In the genomic region with DNA sequence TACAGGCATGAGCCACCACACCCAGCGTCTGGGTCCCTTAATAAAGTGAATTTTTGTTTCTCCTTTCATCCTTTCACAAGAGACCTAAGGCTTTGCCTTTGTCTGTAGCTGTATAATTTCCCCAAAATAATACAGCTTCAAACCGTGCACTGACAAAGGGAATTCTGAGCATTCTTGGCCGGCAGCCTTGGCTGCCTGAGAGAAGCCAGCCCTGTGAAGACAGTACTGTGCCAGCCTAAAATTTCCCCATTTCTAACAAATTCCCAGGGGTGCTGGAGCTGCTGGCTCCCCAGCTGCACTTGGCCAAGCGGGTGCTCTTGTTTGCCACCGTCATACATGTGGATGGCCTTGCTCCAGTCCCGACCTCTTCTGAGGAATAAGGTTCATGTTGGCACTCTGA, we compare ENCODE assay signal across 28 cellular contexts.
DNase-seq lines count a peak whose midpoint lies in the region; ATAC-seq and TF ChIP-seq lines count a peak whose summit lies in the region.
"Had no signal": no experiment of that assay in that cellular context is flagged by ENCODE, and none has a peak within 500 bp of the region (broad histone marks: within the 10 kb centered on the region; RNA-seq: fewer than 3 reads in every experiment).

No MANE protein-coding gene starts in this region.

- no peak overlapping the region for H3K27ac Mint-ChIP-seq in osteocyte (ENCODE audit: unreplicated experiment)
- H3K27ac Mint-ChIP-seq: endodermal cell, nephron progenitor cell had no signal

- H3K4me1 ChIP-seq in heart right ventricle: peaks cover 0 to 10% (median 0%) of the 10 kb centered on the region in 9 donors
- H3K4me1 ChIP-seq: A549, HAP-1, parathyroid adenoma, thyroid gland had no signal

- WGBS in heart right ventricle, 2 donors: 73 to 79% methylated on average over 6 of the region's 6 CpGs

- H3K27me3 Mint-ChIP-seq in osteocyte (ENCODE audit: unreplicated experiment): no peaks in the 10 kb centered on the region

- H3K9me3 ChIP-seq in heart right ventricle: no peaks in the 10 kb centered on the region
- H3K9me3 ChIP-seq: A549, HAP-1, sigmoid colon, thyroid gland had no signal

- ATAC-seq in heart right ventricle: peak in 6 of 8 donors; percentile 23 to 65 (median 48)
- no peak for ATAC-seq in HG03342 (IDR thresholded peaks at IDR 0.05; ENCODE audit: unreplicated experiment)
- ATAC-seq: A549, esophagus mucosa had no signal

- H3K4me3 ChIP-seq in AG10803 (ENCODE audit: low read length) (no peak overlapping the region), heart right ventricle (no peak overlapping the region)
- H3K4me3 ChIP-seq: A549, HAP-1, sigmoid colon, thyroid gland had no signal

- H3K27me3 ChIP-seq in heart right ventricle: no peaks in the 10 kb centered on the region
- H3K27me3 ChIP-seq: sigmoid colon, thyroid gland had no signal

- intact Hi-C loops in heart right ventricle (cut with DNase I) (no loop called here), posterior cingulate gyrus (cut with DNase I) (no loop called here)

- no peak for TF ChIP-seq CTCF in AG10803 (conservative IDR thresholded peaks at IDR 0.05; ENCODE audit: low read length)
- TF ChIP-seq CTCF in heart right ventricle (IDR thresholded peaks at IDR 0.05): no peak
- no peak for TF ChIP-seq CTCF in osteocyte (IDR thresholded peaks at IDR 0.05)

- H3K4me1 Mint-ChIP-seq in osteocyte (ENCODE audit: unreplicated experiment): no peaks in the 10 kb centered on the region

- DNase-seq in AG10803 (ENCODE audit: low read depth) (peak; percentile 55), cerebellar cortex (ENCODE audit: low spot score) (peak; percentile 33), heart right ventricle (no peak), posterior cingulate gyrus (peak in 8 of 10 donors; percentile 14 to 90 (median 41)), osteocyte (ENCODE audit: extremely low spot score, unreplicated experiment) (no peak)
- DNase-seq in stimulated activated CD4-positive, alpha-beta T cell treated with anti-CD3 and anti-CD28 coated beads, Interleukin-12 subunit alpha, Interleukin-12 subunit beta, amount 100 ng/mL, for 4 hours: no peak
- DNase-seq in activated CD4-positive, alpha-beta T cell treated with anti-CD3 and anti-CD28 coated beads, Interleukin-2, amount 50 U/mL, for 48 hours: no peak
- DNase-seq: activated CD4-positive, alpha-beta T cell treated with anti-CD3 and anti-CD28 coated beads for 48 hours; activated T-cell treated with anti-CD3 and anti-CD28 coated beads, Interleukin-2, amount 50 U/mL, for 48 hours; cortex of kidney; DMS53; endodermal cell; islet precursor cell; NCI-H1092; NCI-H187 treated with DMSO at 0.1 percent for 48 hours; NCI-H526 treated with DMSO at 0.1 percent for 48 hours; nephron progenitor cell; SHP77 treated with DMSO at 0.1 percent for 48 hours; sigmoid colon; stimulated activated CD4-positive, alpha-beta T cell treated with anti-CD3 and anti-CD28 coated beads, Interleukin-15, amount 100 ng/mL, for 24 hours; stimulated activated naive CD4-positive, alpha-beta T cell treated with Interleukin-2 at 50 U/mL for 16 hours; thyroid gland; WERI-Rb-1 had no signal

- peak overlapping the region in 2 of 10 donors; percentile 9 to 22 for H3K27ac ChIP-seq in heart right ventricle
- H3K27ac ChIP-seq: A549, parathyroid adenoma, thyroid gland, WERI-Rb-1 had no signal

- peaks cover 41% of the 10 kb centered on the region for H3K36me3 Mint-ChIP-seq in osteocyte (ENCODE audit: unreplicated experiment)

- H3K4me3 Mint-ChIP-seq in osteocyte (ENCODE audit: unreplicated experiment): no peak overlapping the region
- H3K4me3 Mint-ChIP-seq: endodermal cell, nephron progenitor cell had no signal

- no peaks in the 10 kb centered on the region for H3K9me3 Mint-ChIP-seq in osteocyte (ENCODE audit: unreplicated experiment)
- H3K9me3 Mint-ChIP-seq: endodermal cell, nephron progenitor cell had no signal

- peaks cover 0 to 97% (median 17%) of the 10 kb centered on the region in 9 donors for H3K36me3 ChIP-seq in heart right ventricle
- H3K36me3 ChIP-seq: WERI-Rb-1 had no signal

Comparison
In these comparisons a context has a peak if more than half of its experiments do, and no peak if none do; other contexts are left out.
1. DNase-seq: peak in AG10803 (single experiment), cerebellar cortex (single experiment) and posterior cingulate gyrus (8 of 10); none in heart right ventricle (0 of 2), stimulated activated CD4-positive, alpha-beta T cell treated with anti-CD3 and anti-CD28 coated beads, Interleukin-12 subunit alpha, Interleukin-12 subunit beta, amount 100 ng/mL, for 4 hours (single experiment), osteocyte (single experiment) and activated CD4-positive, alpha-beta T cell treated with anti-CD3 and anti-CD28 coated beads, Interleukin-2, amount 50 U/mL, for 48 hours (0 of 2).